ENCODE assay signal across 9 cellular contexts in the genomic region with DNA sequence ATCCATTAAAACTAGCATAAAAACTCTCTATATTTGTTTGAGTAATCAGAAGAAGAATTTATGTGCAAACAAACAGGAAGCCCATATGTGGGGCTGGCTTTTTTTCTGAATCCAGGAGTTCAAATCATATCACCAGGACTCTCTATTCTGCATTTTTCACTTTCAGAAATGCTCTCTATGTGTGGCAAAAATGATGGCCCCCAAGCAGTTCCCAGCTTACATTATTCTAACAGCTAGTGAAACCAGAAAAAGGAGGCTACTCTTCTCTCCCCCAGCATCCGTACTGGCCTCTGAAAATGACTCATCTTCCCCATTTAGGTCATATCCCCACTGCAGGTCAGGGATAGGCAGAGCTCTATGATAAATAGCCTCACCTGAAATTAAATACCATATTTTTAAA. TPM values are rescaled to one million over a fixed set of nuclear protein-coding genes. Genes with fewer than 3 reads are reported as not detected.
DNase-seq lines count a peak whose midpoint lies in the region; ATAC-seq and TF ChIP-seq lines count a peak whose summit lies in the region.
"Had no signal": no experiment of that assay in that cellular context is flagged by ENCODE, and none has a peak within 500 bp of the region (broad histone marks: within the 10 kb centered on the region; RNA-seq: fewer than 3 reads in every experiment).

No MANE protein-coding gene starts in this region.

- H3K4me2 ChIP-seq in KMS-11 = peak overlapping the region; percentile 73

- no peaks in the 10 kb centered on the region for H3K9me3 ChIP-seq in stomach

- peak overlapping the region; percentile 35; the same call in 1 of the 2 replicates for H3K27ac ChIP-seq in KMS-11
- H3K27ac ChIP-seq in stomach = no peak overlapping the region

- H3K27me3 ChIP-seq in KMS-11 (ENCODE audit: insufficient read depth, low read depth) (no peaks in the 10 kb centered on the region), stomach (no peaks in the 10 kb centered on the region)

- peaks cover 35% of the 10 kb centered on the region for H4K20me1 ChIP-seq in KMS-11 (ENCODE audit: insufficient read depth)

- H3K36me3 ChIP-seq in KMS-11 (ENCODE audit: insufficient read depth) (no peaks in the 10 kb centered on the region), stomach (peaks cover 0 to 6% (median 0%) of the 10 kb centered on the region in 4 donors)

- 52 to 74% (median 61%) methylated on average over 1 of the region's 1 CpG for WGBS in stomach, 5 donors

- no peak overlapping the region for H3K4me3 ChIP-seq in KMS-11 (IDR thresholded peaks at IDR 0.05; ENCODE audit: insufficient read depth, low read depth, low read length)
- H3K4me3 ChIP-seq in choroid plexus epithelial cell (ENCODE audit: low read depth, low read length) = no peak overlapping the region
- no peak overlapping the region for H3K4me3 ChIP-seq in stomach

- H3K9ac ChIP-seq in KMS-11 = no peak overlapping the region

- DNase-seq in choroid plexus epithelial cell (ENCODE audit: low read depth) = peak; percentile 33
- DNase-seq in stomach = no peak
- no peak for DNase-seq in DMS114 treated with DMSO at 0.1 percent for 48 hours (lab: John Stamatoyannopoulos, UW; ENCODE audit: unreplicated experiment)
- no peak for DNase-seq in activated effector memory CD4-positive, alpha-beta T cell treated with anti-CD3 and anti-CD28 coated beads, Interleukin-2, amount 50 U/mL, for 16 hours
- DNase-seq in retina = no peak

- TF ChIP-seq CTCF in KMS-11 (conservative IDR thresholded peaks at IDR 0.05; ENCODE audit: low read depth, low read length) (no peak), choroid plexus epithelial cell (conservative IDR thresholded peaks at IDR 0.05; ENCODE audit: low read depth, low read length) (no peak), stomach (IDR thresholded peaks at IDR 0.05) (no peak)

- H3K4me1 ChIP-seq in KMS-11 (ENCODE audit: low read depth, poor library complexity, severe bottlenecking) (peaks cover 82% of the 10 kb centered on the region), stomach (peaks cover 23 to 76% (median 49%) of the 10 kb centered on the region in 4 donors)

- ATAC-seq in GM18867 (IDR thresholded peaks at IDR 0.05; ENCODE audit: unreplicated experiment) (peak; percentile 90), GM21619 (IDR thresholded peaks at IDR 0.05; ENCODE audit: unreplicated experiment) (peak; percentile 92)
- ATAC-seq: Panc1 had no signal

- TF ChIP-seq EP300 in stomach (IDR thresholded peaks at IDR 0.05) = no peak

- no peak for TF ChIP-seq POLR2A in stomach (IDR thresholded peaks at IDR 0.05)

- intact Hi-C loops in stomach (cut with DNase I; ENCODE audit: low total_unique reads) = no loop called here

- H2AFZ ChIP-seq in KMS-11 (ENCODE audit: low read depth) = no peak overlapping the region

- peaks cover 75% of the 10 kb centered on the region for H3K79me2 ChIP-seq in KMS-11 (ENCODE audit: insufficient read depth, low read depth)

RNA-seq across cellular contexts. Expression of gene RBM26, which starts 20.4 kb away (rescaled TPM):
- 10 to 100 TPM; 14.8 to 76.9 (median 40.6) TPM for total RNA-seq in stomach
- polyA plus RNA-seq in stomach = 10 to 100 TPM in 1 of 3 donors, 1 to 10 TPM in 2; 6.1 to 21.8 (median 7.8) TPM
